22 cellular contexts compared by ENCODE assay signal in genomic region chr2:37571571-37572136, GRCh38.
DNase-seq lines count a peak whose midpoint lies in the region; ATAC-seq and TF ChIP-seq lines count a peak whose summit lies in the region.
"Had no signal": no experiment of that assay in that cellular context is flagged by ENCODE, and none has a peak within 500 bp of the region (broad histone marks: within the 10 kb centered on the region; RNA-seq: fewer than 3 reads in every experiment).

No MANE protein-coding gene starts in this region.

- peaks cover 16% of the 10 kb centered on the region for H3K4me1 ChIP-seq in psoas muscle
- H3K4me1 ChIP-seq in ascending aorta: peaks cover 8 to 21% of the 10 kb centered on the region in 2 donors

- peak overlapping the region; percentile 32 for H3K4me3 ChIP-seq in GM12865 (ENCODE audit: low read depth, low read length)
- no peak overlapping the region for H3K4me3 ChIP-seq in psoas muscle
- no peak overlapping the region for H3K4me3 ChIP-seq in ascending aorta
- H3K4me3 ChIP-seq: hepatocyte, MG63, SK-N-MC had no signal

- no peaks in the 10 kb centered on the region for H3K36me3 Mint-ChIP-seq in chondrocyte (ENCODE audit: low read depth)
- H3K36me3 Mint-ChIP-seq: IgD-negative memory B cell had no signal

- TF ChIP-seq CTCF in GM12865 (IDR thresholded peaks at IDR 0.05; ENCODE audit: insufficient read depth, low read depth, low read length, missing control alignments) (no peak), chondrocyte (IDR thresholded peaks at IDR 0.05) (no peak), psoas muscle (IDR thresholded peaks at IDR 0.05) (no peak), ascending aorta (IDR thresholded peaks at IDR 0.05) (no peak)

- intact Hi-C loops in psoas muscle (cut with DNase I) (no loop called here), ascending aorta (cut with DNase I) (loop anchor here (5.0 kb wide), 1 partner anchor 44 kb away; no protein-coding TSS in a partner anchor)

- H3K27ac Mint-ChIP-seq in chondrocyte (ENCODE audit: unreplicated experiment): peak overlapping the region; percentile 92
- H3K27ac Mint-ChIP-seq: activated CD4-positive, alpha-beta T cell treated with anti-CD3 and anti-CD28 coated beads, Interleukin-2, amount 10 ng/mL, durations not matched to agents 7 days and 5 days; CD14-positive monocyte; H9; IgD-negative memory B cell had no signal

- 90 to 91% (median 91%) methylated on average over 7 of the region's 7 CpGs for WGBS in psoas muscle, 3 donors

- peak overlapping the region; percentile 42 for H3K27ac ChIP-seq in psoas muscle
- no peak overlapping the region for H3K27ac ChIP-seq in ascending aorta
- H3K27ac ChIP-seq: SK-N-MC, VCaP had no signal

- H3K9me3 Mint-ChIP-seq in chondrocyte (ENCODE audit: low read depth): peaks cover 4% of the 10 kb centered on the region
- H3K9me3 Mint-ChIP-seq: IgD-negative memory B cell had no signal

- H3K4me1 Mint-ChIP-seq in chondrocyte (ENCODE audit: low read depth): peaks cover 69% of the 10 kb centered on the region

- H3K27me3 Mint-ChIP-seq in chondrocyte (ENCODE audit: low read depth): no peaks in the 10 kb centered on the region
- H3K27me3 Mint-ChIP-seq: IgD-negative memory B cell had no signal

- H3K9me3 ChIP-seq in psoas muscle (no peaks in the 10 kb centered on the region), ascending aorta (no peaks in the 10 kb centered on the region)
- H3K9me3 ChIP-seq: MG63 had no signal

- DNase-seq in GM12865 (ENCODE audit: low read depth) (peak; percentile 66), NCI-H526 (lab: John Stamatoyannopoulos, UW) (peak; percentile 86 to 88), chondrocyte (ENCODE audit: low spot score) (no peak), psoas muscle (no peak), ascending aorta (ENCODE audit: low spot score in 2 of 2) (no peak), KBM-7 (no peak)
- no peak for DNase-seq in activated CD4-positive, alpha-beta T cell treated with anti-CD3 and anti-CD28 coated beads, Interleukin-2, amount 50 U/mL, for 48 hours
- DNase-seq: activated CD4-positive, alpha-beta T cell treated with anti-CD3 and anti-CD28 coated beads, Interleukin-2, amount 10 ng/mL, durations not matched to agents 7 days and 5 days; amygdala; central memory CD4-positive, alpha-beta T cell; DMS 273 treated with DMSO at 0.1 percent for 48 hours; foreskin melanocyte; H9; NCI-H1417 treated with DMSO at 0.1 percent for 48 hours; NCI-H510A; NK-92 treated with Interleukin-12 subunit alpha and Interleukin-12 subunit beta, amount 100 ng/mL, for 24 hours had no signal

- no peak for ATAC-seq in psoas muscle

- in situ Hi-C loops in KBM-7 (cut with MboI; ENCODE audit: low pct_unique_long_range_greater_than_20kb, low sequenced_read_pairs): no loop called here

- H3K36me3 ChIP-seq in psoas muscle (ENCODE audit: insufficient read depth in 1 of 2, low read depth in 1 of 2) (no peaks in the 10 kb centered on the region), ascending aorta (no peaks in the 10 kb centered on the region)
- H3K36me3 ChIP-seq: MG63 had no signal

- H3K27me3 ChIP-seq in psoas muscle (ENCODE audit: insufficient read depth in 3 of 3, low read length in 2 of 3) (no peaks in the 10 kb centered on the region), ascending aorta (no peaks in the 10 kb centered on the region)
- H3K27me3 ChIP-seq: hepatocyte, MG63 had no signal

- H3K4me3 Mint-ChIP-seq in chondrocyte (ENCODE audit: unreplicated experiment): no peak overlapping the region
- H3K4me3 Mint-ChIP-seq: activated CD4-positive, alpha-beta T cell treated with anti-CD3 and anti-CD28 coated beads, Interleukin-2, amount 10 ng/mL, durations not matched to agents 7 days and 5 days; CD14-positive monocyte; H9 had no signal

Comparison
In these comparisons a context has a peak if more than half of its experiments do, and no peak if none do; other contexts are left out.
1. DNase-seq: peak in GM12865 (single experiment) and NCI-H526 (2 of 2); none in chondrocyte (single experiment), psoas muscle (0 of 2), ascending aorta (0 of 2), activated CD4-positive, alpha-beta T cell treated with anti-CD3 and anti-CD28 coated beads, Interleukin-2, amount 50 U/mL, for 48 hours (0 of 2) and KBM-7 (single experiment).